7 cellular contexts compared by ENCODE assay signal in the genomic region with DNA sequence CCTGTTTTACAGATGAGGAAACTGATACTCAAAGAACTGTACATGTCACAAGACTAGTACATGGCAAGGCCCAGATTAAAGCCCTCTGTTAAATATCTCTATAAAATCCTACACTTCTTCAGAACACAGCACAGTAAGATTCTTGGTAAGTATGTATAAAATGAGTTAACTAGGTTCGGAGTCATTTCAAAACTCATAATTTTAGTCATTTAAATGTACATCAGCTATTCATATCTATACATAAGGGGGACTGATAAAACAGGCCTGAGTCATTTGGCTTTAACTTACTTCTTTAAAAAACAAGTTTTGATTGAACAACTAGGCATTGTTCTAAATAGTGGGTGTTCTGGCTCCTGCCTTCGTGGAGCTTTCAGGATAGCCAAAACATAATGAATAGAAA.
"Had no signal": no experiment of that assay in that cellular context is flagged by ENCODE, and none has a peak within 500 bp of the region (broad histone marks: within the 10 kb centered on the region; RNA-seq: fewer than 3 reads in every experiment).

No MANE protein-coding gene starts in this region.

- H3K9me3 ChIP-seq: pancreas had no signal

- DNase-seq: activated effector memory CD4-positive, alpha-beta T cell treated with Interleukin-2 at 50 U/mL for 16 hours; dorsolateral prefrontal cortex; hypothalamus; kidney glomerular epithelial cell; pancreas; stimulated activated CD4-positive, alpha-beta T cell treated with anti-CD3 and anti-CD28 coated beads, Interleukin-2, amount 100 ng/mL, for 48 hours; stomach had no signal

- ATAC-seq: pancreas had no signal
